20 cellular contexts compared by ENCODE assay signal in genomic region chr7:154484406-154484805, GRCh38.
DNase-seq lines count a peak whose midpoint lies in the region; ATAC-seq and TF ChIP-seq lines count a peak whose summit lies in the region.
"Had no signal": no experiment of that assay in that cellular context is flagged by ENCODE, and none has a peak within 500 bp of the region (broad histone marks: within the 10 kb centered on the region; RNA-seq: fewer than 3 reads in every experiment).

No MANE protein-coding gene starts in this region.

- H3K4me2 ChIP-seq in SK-N-SH: no peak overlapping the region

- H3K9me3 Mint-ChIP-seq in osteocyte (ENCODE audit: unreplicated experiment): peaks cover 27% of the 10 kb centered on the region

- H3K9me3 ChIP-seq in SK-N-SH (peaks cover 6% of the 10 kb centered on the region; the same call in 1 of the 2 replicates), suprapubic skin (no peaks in the 10 kb centered on the region)
- H3K9me3 ChIP-seq: transverse colon had no signal

- 15% methylated on average over 7 of the region's 7 CpGs for WGBS in SK-N-SH (ENCODE audit: low lambda C conversion rate)
- 41% methylated on average over 7 of the region's 7 CpGs for WGBS in suprapubic skin

- H3K4me1 ChIP-seq in SK-N-SH (ENCODE audit: control insufficient read depth in 1 of 2, insufficient read depth in 2 of 2, low read depth in 1 of 2, low read length in 1 of 2) (peaks cover 0 to 10% of the 10 kb centered on the region in 2 experiments; a peak in 2 of 4 replicates), suprapubic skin (no peaks in the 10 kb centered on the region)
- H3K4me1 ChIP-seq: transverse colon had no signal

- H2AFZ ChIP-seq in SK-N-SH (ENCODE audit: low read depth): no peak overlapping the region

- H3K27me3 Mint-ChIP-seq in osteocyte (ENCODE audit: unreplicated experiment): no peaks in the 10 kb centered on the region
- H3K27me3 Mint-ChIP-seq: natural killer cell treated with Interleukin-12 subunit alpha and Interleukin-12 subunit beta and Interleukin-15 and Interleukin-18, amount 100 ng/mL, for 72 hours had no signal

- no peak overlapping the region for H3K9ac ChIP-seq in SK-N-SH

- no peaks in the 10 kb centered on the region for H4K20me1 ChIP-seq in SK-N-SH (ENCODE audit: insufficient read depth)

- TF ChIP-seq CTCF in SK-N-SH (IDR thresholded peaks at IDR 0.05): no peak
- TF ChIP-seq CTCF in osteocyte (IDR thresholded peaks at IDR 0.05): no peak
- no peak for TF ChIP-seq CTCF in suprapubic skin (IDR thresholded peaks at IDR 0.05)

- TF ChIP-seq EP300 in SK-N-SH (IDR thresholded peaks at IDR 0.05; ENCODE audit: borderline replicate concordance in 1 of 2, low read depth in 1 of 2, low read length in 1 of 2) (no peak), suprapubic skin (IDR thresholded peaks at IDR 0.05) (no peak)

- no peak; the same call in 1 of the 2 replicates for TF ChIP-seq RAD21 in SK-N-SH (IDR thresholded peaks at IDR 0.05; ENCODE audit: low read length)

- TF ChIP-seq POLR2A in suprapubic skin (IDR thresholded peaks at IDR 0.05): no peak

- no peaks in the 10 kb centered on the region for H3F3A ChIP-seq in SK-N-SH (replicated peaks; ENCODE audit: insufficient read depth)

- no peak overlapping the region for H3K4me3 Mint-ChIP-seq in osteocyte (ENCODE audit: unreplicated experiment)
- H3K4me3 Mint-ChIP-seq: HFFc6; natural killer cell treated with Interleukin-12 subunit alpha and Interleukin-12 subunit beta and Interleukin-15 and Interleukin-18, amount 100 ng/mL, for 72 hours had no signal

- H3K36me3 Mint-ChIP-seq in osteocyte (ENCODE audit: unreplicated experiment): no peaks in the 10 kb centered on the region
- H3K36me3 Mint-ChIP-seq: natural killer cell treated with Interleukin-12 subunit alpha and Interleukin-12 subunit beta and Interleukin-15 and Interleukin-18, amount 100 ng/mL, for 72 hours had no signal

- no peak overlapping the region for H3K27ac Mint-ChIP-seq in osteocyte (ENCODE audit: unreplicated experiment)
- H3K27ac Mint-ChIP-seq: HFFc6; natural killer cell treated with Interleukin-12 subunit alpha and Interleukin-12 subunit beta and Interleukin-15 and Interleukin-18, amount 100 ng/mL, for 72 hours had no signal

- DNase-seq in SK-N-SH: peak; percentile 82
- peak in 55 of 56 donors; percentile 10 to 91 (median 71) for DNase-seq in amygdala (lab: John Stamatoyannopoulos, UW)
- DNase-seq in inferior parietal cortex (ENCODE audit: extremely low spot score): peak; percentile 71
- no peak for DNase-seq in osteocyte (ENCODE audit: extremely low spot score, unreplicated experiment)
- DNase-seq in NCI-H2196 treated with DMSO at 0.1 percent for 48 hours (lab: John Stamatoyannopoulos, UW; ENCODE audit: unreplicated experiment): no peak
- DNase-seq in stimulated activated naive CD8-positive, alpha-beta T cell treated with anti-CD3 and anti-CD28 coated beads, Interleukin-15, Interleukin-2, amounts not matched to agents 100 U/mL and 50 U/mL, for 24 hours: no peak
- DNase-seq in suprapubic skin (ENCODE audit: low spot score in 2 of 2): no peak
- DNase-seq: activated CD4-positive, alpha-beta T cell treated with anti-CD3 and anti-CD28 coated beads, Interleukin-2, amount 50 U/mL, for 48 hours; activated T-cell treated with anti-CD3 and anti-CD28 coated beads, Interleukin-2, amount 50 U/mL, for 48 hours; central memory CD4-positive, alpha-beta T cell; HFFc6; NCI-H510A; PC-3; stimulated activated CD4-positive, alpha-beta T cell treated with anti-CD3 and anti-CD28 coated beads, Interleukin-2, amount 100 ng/mL, for 48 hours; stimulated activated CD8-positive, alpha-beta memory T cell treated with anti-CD3 and anti-CD28 coated beads, Interleukin-4, amount 100 ng/mL, for 48 hours; transverse colon had no signal

- no peak; the same call in 2 of the 3 replicates for ATAC-seq in SK-N-SH treated with all-trans-retinoic acid at 6 μM for 48 hours
- no peak for ATAC-seq in stimulated activated naive CD8-positive, alpha-beta T cell treated with anti-CD3 and anti-CD28 coated beads, Interleukin-15, Interleukin-2, amounts not matched to agents 100 U/mL and 50 U/mL, for 24 hours
- ATAC-seq: natural killer cell treated with Interleukin-12 subunit alpha and Interleukin-12 subunit beta and Interleukin-15 and Interleukin-18, amount 100 ng/mL, for 72 hours; PC-3; sciatic nerve had no signal

- no peaks in the 10 kb centered on the region for H3K36me3 ChIP-seq in SK-N-SH (replicated peaks in 1 of 2; ENCODE audit: control insufficient read depth in 1 of 2, insufficient read depth in 2 of 2, low read length in 1 of 2)
- no peaks in the 10 kb centered on the region for H3K36me3 ChIP-seq in suprapubic skin
- H3K36me3 ChIP-seq: transverse colon had no signal

- H3K4me3 ChIP-seq in SK-N-SH (ENCODE audit: low read depth in 2 of 2, low read length in 1 of 2) (no peak overlapping the region), suprapubic skin (no peak overlapping the region)
- H3K4me3 ChIP-seq: lung, transverse colon had no signal

- H3K27me3 ChIP-seq in SK-N-SH (ENCODE audit: insufficient read depth): no peaks in the 10 kb centered on the region
- H3K27me3 ChIP-seq in suprapubic skin: no peaks in the 10 kb centered on the region
- H3K27me3 ChIP-seq: transverse colon had no signal

- H3K27ac ChIP-seq in SK-N-SH (ENCODE audit: low read depth in 2 of 2, low read length in 1 of 2): peak overlapping the region in 1 of 2 experiments; percentile 64; a peak in 1 of 4 replicates
- no peak overlapping the region for H3K27ac ChIP-seq in suprapubic skin
- H3K27ac ChIP-seq: transverse colon had no signal

- CTCF ChIA-PET in SK-N-SH (lab: Yijun Ruan, JAX): interaction anchor here (1.2 to 4.3 kb wide), 3 partner anchors 12 to 56 kb away, joined by 3 to 22 read pairs (median 4); no protein-coding TSS in a partner anchor

- POLR2A ChIA-PET in SK-N-SH (lab: Yijun Ruan, JAX): no interaction called here

- no peaks in the 10 kb centered on the region for H3K4me1 Mint-ChIP-seq in osteocyte (ENCODE audit: unreplicated experiment)

- no peaks in the 10 kb centered on the region for H3K79me2 ChIP-seq in SK-N-SH (ENCODE audit: insufficient read depth)

- H3K9me2 ChIP-seq in SK-N-SH: no peaks in the 10 kb centered on the region

TF ChIP-seq in SK-N-SH, 30 proteins besides CTCF, POLR2A, EP300 and RAD21:
- TF ChIP-seq MXI1 (IDR thresholded peaks at IDR 0.05; ENCODE audit: low read depth, low read length) (peak; percentile 52; the same call in 1 of the 2 replicates), FOXM1 (IDR thresholded peaks at IDR 0.05; ENCODE audit: low read depth) (no peak), GATA2 (CRISPR knock-in tag; IDR thresholded peaks at IDR 0.05) (peak; percentile 37; the same call in 1 of the 2 replicates), RXRA (IDR thresholded peaks at IDR 0.05; ENCODE audit: borderline replicate concordance, low read depth) (no peak), FOXJ3 (CRISPR knock-in tag; IDR thresholded peaks at IDR 0.05) (peak; percentile 62)
TF ChIP-seq in SK-N-SH: peak in this region for 3.

TF ChIP-seq in SK-N-SH treated with all-trans-retinoic acid at 6 μM for 48 hours, 23 proteins besides CTCF, POLR2A, EP300 and RAD21 (continues in another document):
- TF ChIP-seq BACH2 (CRISPR knock-in tag; IDR thresholded peaks at IDR 0.05; ENCODE audit: borderline replicate concordance): no peak
- TF ChIP-seq RARB (CRISPR knock-in tag; IDR thresholded peaks at IDR 0.05): no peak
- TF ChIP-seq SNAI2 (CRISPR knock-in tag; IDR thresholded peaks at IDR 0.05): no peak
- no peak for TF ChIP-seq ZNF8 (CRISPR knock-in tag; IDR thresholded peaks at IDR 0.05)
- no peak for TF ChIP-seq OSR1 (CRISPR knock-in tag; IDR thresholded peaks at IDR 0.05)
- no peak for TF ChIP-seq ZNF565 (CRISPR knock-in tag; conservative IDR thresholded peaks at IDR 0.05; ENCODE audit: low read depth)
- no peak for TF ChIP-seq PATZ1 (CRISPR knock-in tag; IDR thresholded peaks at IDR 0.05; ENCODE audit: borderline replicate concordance)
- no peak for TF ChIP-seq ZFP30 (CRISPR knock-in tag; IDR thresholded peaks at IDR 0.05)
- no peak for TF ChIP-seq CSRNP3 (CRISPR knock-in tag; IDR thresholded peaks at IDR 0.05)
- no peak for TF ChIP-seq GLIS3 (CRISPR knock-in tag; IDR thresholded peaks at IDR 0.05)
- no peak for TF ChIP-seq TCF4 (CRISPR knock-in tag; IDR thresholded peaks at IDR 0.05; ENCODE audit: borderline replicate concordance)
- no peak for TF ChIP-seq PPARA (CRISPR knock-in tag; IDR thresholded peaks at IDR 0.05; ENCODE audit: borderline replicate concordance)
- TF ChIP-seq ZNF70 (CRISPR knock-in tag; IDR thresholded peaks at IDR 0.05): no peak
- no peak for TF ChIP-seq ESRRG (CRISPR knock-in tag; IDR thresholded peaks at IDR 0.05)
- TF ChIP-seq ARNTL (CRISPR knock-in tag; IDR thresholded peaks at IDR 0.05; ENCODE audit: borderline replicate concordance, low read depth): no peak

Comparison
In these comparisons a context has a peak if more than half of its experiments do, and no peak if none do; other contexts are left out.
1. DNase-seq: peak in SK-N-SH (single experiment), amygdala (55 of 56) and inferior parietal cortex (single experiment); none in osteocyte (single experiment), NCI-H2196 treated with DMSO at 0.1 percent for 48 hours (single experiment), stimulated activated naive CD8-positive, alpha-beta T cell treated with anti-CD3 and anti-CD28 coated beads, Interleukin-15, Interleukin-2, amounts not matched to agents 100 U/mL and 50 U/mL, for 24 hours (single experiment) and suprapubic skin (0 of 2).